ENCODE assay signal across 1 cellular context in genomic region chr9:136257381-136258298, GRCh38.
TF ChIP-seq lines count a peak whose summit lies in the region.

No MANE protein-coding gene starts in this region.

TF ChIP-seq in HEK293, 187 proteins besides CTCF, POLR2A, EP300 and RAD21 (continued from another document):
- TF ChIP-seq ZBTB49 (tag by site-specific recombination; IDR thresholded peaks at IDR 0.05; ENCODE audit: low read depth) (no peak), ZNF114 (tag by site-specific recombination; IDR thresholded peaks at IDR 0.05) (no peak), KLF8 (tag by site-specific recombination; IDR thresholded peaks at IDR 0.05) (no peak), ZNF423 (tag by site-specific recombination; IDR thresholded peaks at IDR 0.05) (no peak), ZFP41 (tag by site-specific recombination; IDR thresholded peaks at IDR 0.05; ENCODE audit: borderline replicate concordance) (no peak), ZNF335 (tag by site-specific recombination; conservative IDR thresholded peaks at IDR 0.05) (no peak), ZNF701 (tag by site-specific recombination; IDR thresholded peaks at IDR 0.05) (no peak)
